25 cellular contexts compared by ENCODE assay signal in the genomic region with DNA sequence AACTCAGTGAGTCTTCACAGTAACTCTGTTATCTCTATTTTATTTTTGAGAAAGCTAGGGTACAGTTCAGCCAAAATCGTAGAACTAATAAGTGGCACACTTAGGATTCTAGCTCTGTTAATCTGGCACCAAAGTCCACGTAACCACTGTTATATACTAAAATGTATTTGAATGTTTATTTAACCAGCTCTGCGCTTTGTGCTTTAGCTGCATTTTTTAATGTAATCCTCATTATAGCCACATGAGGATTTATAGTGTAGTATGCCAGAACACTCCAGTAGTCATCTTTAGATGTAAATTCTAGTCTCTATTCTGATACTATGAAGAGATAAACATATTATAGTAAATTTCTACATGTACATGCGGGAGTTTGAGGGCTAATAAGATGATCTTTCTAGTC. TPM values are rescaled to one million over a fixed set of nuclear protein-coding genes. Genes with fewer than 3 reads are reported as not detected.
"Had no signal": no experiment of that assay in that cellular context is flagged by ENCODE, and none has a peak within 500 bp of the region (broad histone marks: within the 10 kb centered on the region; RNA-seq: fewer than 3 reads in every experiment).

No MANE protein-coding gene starts in this region.

- H3K4me1 Mint-ChIP-seq: activated naive CD4-positive, alpha-beta T cell treated with anti-CD3 and anti-CD28 coated beads, Interleukin-2, amount 50 U/mL, for 24 hours; natural killer cell; stimulated activated naive CD8-positive, alpha-beta T cell treated with anti-CD3 and anti-CD28 coated beads, Interleukin-15, amount 100 ng/mL, for 72 hours; T-cell had no signal

- H3K27ac Mint-ChIP-seq: activated CD8-positive, alpha-beta T cell treated with anti-CD3 and anti-CD28 coated beads, Interleukin-2, amount 10 ng/mL, durations not matched to agents 7 days and 5 days; activated naive CD4-positive, alpha-beta T cell treated with anti-CD3 and anti-CD28 coated beads, Interleukin-2, amount 50 U/mL, for 24 hours; activated T-helper 1 cell treated with anti-CD3 and anti-CD28 coated beads, Interleukin-12 subunit alpha, Interleukin-12 subunit beta, Interleukin-2, Interleukin-4 antibody, amounts not matched to agents 30 ng/mL and 10 ng/mL and 1 ng/mL, durations not matched to agents 14 hours and 24 hours and 36 hours; endodermal cell; natural killer cell; stimulated activated naive CD8-positive, alpha-beta T cell treated with anti-CD3 and anti-CD28 coated beads, Interleukin-15, amount 100 ng/mL, for 72 hours; T-cell; T-helper 2 cell treated with Interferon-gamma antibody and Interleukin-4, amounts not matched to agents 5 μg/mL and 100 μg/mL, for 36 hours had no signal

- H3K27me3 Mint-ChIP-seq: brain, type B pancreatic cell had no signal

- H3K36me3 ChIP-seq: heart right ventricle, left lung, ovary, prostate gland, suprapubic skin, WERI-Rb-1 had no signal

- H3K4me1 ChIP-seq: prostate gland had no signal

- H3K4me3 Mint-ChIP-seq: activated CD8-positive, alpha-beta T cell treated with anti-CD3 and anti-CD28 coated beads, Interleukin-2, amount 10 ng/mL, durations not matched to agents 7 days and 5 days; activated naive CD4-positive, alpha-beta T cell treated with anti-CD3 and anti-CD28 coated beads, Interleukin-2, amount 50 U/mL, for 24 hours; activated T-helper 1 cell treated with anti-CD3 and anti-CD28 coated beads, Interleukin-12 subunit alpha, Interleukin-12 subunit beta, Interleukin-2, Interleukin-4 antibody, amounts not matched to agents 30 ng/mL and 10 ng/mL and 1 ng/mL, durations not matched to agents 14 hours and 24 hours and 36 hours; brain; endodermal cell; natural killer cell; stimulated activated naive CD8-positive, alpha-beta T cell treated with anti-CD3 and anti-CD28 coated beads, Interleukin-15, amount 100 ng/mL, for 72 hours; T-cell; T-helper 2 cell treated with Interferon-gamma antibody and Interleukin-4, amounts not matched to agents 5 μg/mL and 100 μg/mL, for 36 hours; type B pancreatic cell had no signal

- H3K27ac ChIP-seq: left lung, ovary, prostate gland, suprapubic skin, WERI-Rb-1 had no signal

- H3K4me3 ChIP-seq: heart right ventricle, left lung, ovary, prostate gland, suprapubic skin had no signal

- H3K36me3 Mint-ChIP-seq: activated naive CD4-positive, alpha-beta T cell treated with anti-CD3 and anti-CD28 coated beads, Interleukin-2, amount 50 U/mL, for 24 hours; natural killer cell; T-cell had no signal

- H3K9me3 Mint-ChIP-seq: activated naive CD4-positive, alpha-beta T cell treated with anti-CD3 and anti-CD28 coated beads, Interleukin-2, amount 50 U/mL, for 24 hours; activated T-helper 1 cell treated with anti-CD3 and anti-CD28 coated beads, Interleukin-12 subunit alpha, Interleukin-12 subunit beta, Interleukin-2, Interleukin-4 antibody, amounts not matched to agents 30 ng/mL and 10 ng/mL and 1 ng/mL, durations not matched to agents 14 hours and 24 hours and 36 hours; endodermal cell; stimulated activated naive CD8-positive, alpha-beta T cell treated with anti-CD3 and anti-CD28 coated beads, Interleukin-15, amount 100 ng/mL, for 72 hours; T-cell; T-helper 2 cell treated with Interferon-gamma antibody and Interleukin-4, amounts not matched to agents 5 μg/mL and 100 μg/mL, for 36 hours; type B pancreatic cell had no signal

- DNase-seq: activated CD4-positive, alpha-beta T cell treated with anti-CD3 and anti-CD28 coated beads, Interleukin-2, amount 50 U/mL, for 1 hour; activated CD4-positive, CD25-positive, alpha-beta regulatory T cell treated with anti-CD3 and anti-CD28 coated beads, Interleukin-2, amount 50 U/mL, for 72 hours; activated CD8-positive, alpha-beta T cell treated with anti-CD3 and anti-CD28 coated beads, Interleukin-2, amount 10 ng/mL, durations not matched to agents 7 days and 5 days; activated gamma-delta T cell treated with Interleukin-2 at 50 U/mL for 16 hours; anterior cingulate cortex; cortex of kidney; endodermal cell; heart right ventricle; kidney; left lung; midbrain; natural killer cell; ovary; right cardiac atrium; stimulated activated CD4-positive, alpha-beta T cell treated with anti-CD3 and anti-CD28 coated beads, Interleukin-1b, Interleukin-23, amount 100 ng/mL, for 48 hours; stimulated activated naive CD8-positive, alpha-beta T cell treated with anti-CD3 and anti-CD28 coated beads, Interleukin-15, amount 100 ng/mL, for 72 hours; T-cell; WERI-Rb-1 had no signal

- H3K9me3 ChIP-seq: heart right ventricle, left lung, ovary, prostate gland, suprapubic skin had no signal

- H3K27me3 ChIP-seq: heart right ventricle, left lung, ovary, suprapubic skin had no signal

RNA-seq across cellular contexts. Expression of gene YAP1, which starts 36.8 kb away (rescaled TPM):
- total RNA-seq: activated CD8-positive, alpha-beta T cell treated with anti-CD3 and anti-CD28 coated beads, Interleukin-2, amount 10 ng/mL, durations not matched to agents 7 days and 5 days; natural killer cell had no signal
